8 cellular contexts compared by ENCODE assay signal in genomic region chr1:226633541-226634155, GRCh38.
DNase-seq lines count a peak whose midpoint lies in the region; ATAC-seq and TF ChIP-seq lines count a peak whose summit lies in the region.

No MANE protein-coding gene starts in this region.

- no TSS peak for BruUV-seq in PC-9 (replicated peaks; lab: Mats Ljungman, UMichigan)

- no peak for TF ChIP-seq EP300 in sigmoid colon (IDR thresholded peaks at IDR 0.05)

- H3K27me3 ChIP-seq in sigmoid colon (no peaks in the 10 kb centered on the region), PC-9 (ENCODE audit: insufficient read depth, low read depth) (no peaks in the 10 kb centered on the region)

- WGBS in sigmoid colon, 2 donors: 51 to 59% methylated on average over 6 of the region's 6 CpGs

- H3K27me3 Mint-ChIP-seq in activated naive CD8-positive, alpha-beta T cell treated with anti-CD3 and anti-CD28 coated beads, Interleukin-2, amount 50 U/mL, for 24 hours: no peaks in the 10 kb centered on the region

- no peak for TF ChIP-seq POLR2A in sigmoid colon (IDR thresholded peaks at IDR 0.05)

- intact Hi-C loops in sigmoid colon (cut with DNase I) (loop anchor here (1.0 to 10.0 kb wide), 3 partner anchors 105 to 341 kb away; partner anchors contain the start of gene ITPKB), PC-9 (cut with micrococcal nuclease; ENCODE audit: unreplicated experiment) (loop anchor here (1.0 to 2.0 kb wide), 2 partner anchors 195 to 803 kb away; no protein-coding TSS in a partner anchor)

- no peak for TF ChIP-seq CTCF in sigmoid colon (IDR thresholded peaks at IDR 0.05)
- TF ChIP-seq CTCF in PC-9 (conservative IDR thresholded peaks at IDR 0.05): no peak

- no peak overlapping the region for H3K4me2 ChIP-seq in PC-9

- peaks cover 20% of the 10 kb centered on the region for H3K36me3 Mint-ChIP-seq in activated naive CD8-positive, alpha-beta T cell treated with anti-CD3 and anti-CD28 coated beads, Interleukin-2, amount 50 U/mL, for 24 hours (ENCODE audit: low read depth)

- no peak for DNase-seq in activated naive CD8-positive, alpha-beta T cell treated with anti-CD3 and anti-CD28 coated beads, Interleukin-2, amount 50 U/mL, for 24 hours
- peak; percentile 73 for DNase-seq in sigmoid colon
- DNase-seq in hypothalamus (lab: John Stamatoyannopoulos, UW): no peak
- no peak for DNase-seq in OCI-M1 (lab: John Stamatoyannopoulos, UW)
- DNase-seq in PC-9: no peak

- H3K9me2 ChIP-seq in PC-9 (ENCODE audit: insufficient read depth): no peaks in the 10 kb centered on the region

- H4K20me1 ChIP-seq in PC-9 (ENCODE audit: insufficient read depth): no peaks in the 10 kb centered on the region

- H3K4me3 ChIP-seq in sigmoid colon (no peak overlapping the region), PC-9 (no peak overlapping the region)

- H3K4me1 ChIP-seq in sigmoid colon (peaks cover 0 to 62% (median 55%) of the 10 kb centered on the region in 4 donors), PC-9 (replicated peaks; ENCODE audit: insufficient read depth) (peaks cover 22% of the 10 kb centered on the region)

- H3F3A ChIP-seq in PC-9 (ENCODE audit: insufficient read depth, low read depth): peaks cover 5% of the 10 kb centered on the region

- H3K36me3 ChIP-seq in sigmoid colon (peaks cover 9 to 55% (median 24%) of the 10 kb centered on the region in 4 donors), PC-9 (ENCODE audit: low read depth) (no peaks in the 10 kb centered on the region)

- no peaks in the 10 kb centered on the region for H3K9me3 Mint-ChIP-seq in activated naive CD8-positive, alpha-beta T cell treated with anti-CD3 and anti-CD28 coated beads, Interleukin-2, amount 50 U/mL, for 24 hours

- H2AFZ ChIP-seq in PC-9: no peak overlapping the region

- no peaks in the 10 kb centered on the region for H3K9me3 ChIP-seq in sigmoid colon
- H3K9me3 ChIP-seq in PC-9 (ENCODE audit: insufficient read depth, low read depth): no peaks in the 10 kb centered on the region

- no peaks in the 10 kb centered on the region for H3K79me2 ChIP-seq in PC-9 (ENCODE audit: low read depth)

- peak overlapping the region; percentile 75 to 85 (median 80) for H3K27ac ChIP-seq in sigmoid colon
- H3K27ac ChIP-seq in PC-9: no peak overlapping the region

- H3K4me1 Mint-ChIP-seq in activated naive CD8-positive, alpha-beta T cell treated with anti-CD3 and anti-CD28 coated beads, Interleukin-2, amount 50 U/mL, for 24 hours: peaks cover 53% of the 10 kb centered on the region

- ATAC-seq in GM18858 (IDR thresholded peaks at IDR 0.05; ENCODE audit: unreplicated experiment) (peak; percentile 19), HG02678 (IDR thresholded peaks at IDR 0.05; ENCODE audit: unreplicated experiment) (peak; percentile 21), HG02571 (IDR thresholded peaks at IDR 0.05; ENCODE audit: unreplicated experiment) (no peak)
- ATAC-seq in activated naive CD8-positive, alpha-beta T cell treated with anti-CD3 and anti-CD28 coated beads, Interleukin-2, amount 50 U/mL, for 24 hours: no peak

- H3K4me3 Mint-ChIP-seq in activated naive CD8-positive, alpha-beta T cell treated with anti-CD3 and anti-CD28 coated beads, Interleukin-2, amount 50 U/mL, for 24 hours: peak overlapping the region; percentile 21

- H3K27ac Mint-ChIP-seq in activated naive CD8-positive, alpha-beta T cell treated with anti-CD3 and anti-CD28 coated beads, Interleukin-2, amount 50 U/mL, for 24 hours: peak overlapping the region; percentile 92

- POLR2A ChIA-PET in PC-9 (lab: Charles Lee; ENCODE audit: unreplicated experiment): interaction anchor here (0.6 kb wide), 3 partner anchors 82 to 746 kb away, joined by 3 to 5 read pairs (median 4); no protein-coding TSS in a partner anchor

- CTCF ChIA-PET in PC-9 (lab: Charles Lee): interaction anchor here (0.5 to 0.7 kb wide), 3 partner anchors 9 to 1698 kb away, joined by 3 to 12 read pairs (median 4); no protein-coding TSS in a partner anchor

Comparison
In these comparisons a context has a peak if more than half of its experiments do, and no peak if none do; other contexts are left out.
1. ATAC-seq: peak in GM18858 (single experiment) and HG02678 (single experiment); none in activated naive CD8-positive, alpha-beta T cell treated with anti-CD3 and anti-CD28 coated beads, Interleukin-2, amount 50 U/mL, for 24 hours (single experiment) and HG02571 (single experiment).